In genomic region chr6:14743465-14744211, GRCh38 we compare ENCODE assay signal across 1 cellular context.
TF ChIP-seq lines count a peak whose summit lies in the region.

No MANE protein-coding gene starts in this region.

TF ChIP-seq in K562, 482 proteins besides CTCF, POLR2A, EP300 and RAD21 (continued from another document and continues in another):
- TF ChIP-seq, protein P1, sequence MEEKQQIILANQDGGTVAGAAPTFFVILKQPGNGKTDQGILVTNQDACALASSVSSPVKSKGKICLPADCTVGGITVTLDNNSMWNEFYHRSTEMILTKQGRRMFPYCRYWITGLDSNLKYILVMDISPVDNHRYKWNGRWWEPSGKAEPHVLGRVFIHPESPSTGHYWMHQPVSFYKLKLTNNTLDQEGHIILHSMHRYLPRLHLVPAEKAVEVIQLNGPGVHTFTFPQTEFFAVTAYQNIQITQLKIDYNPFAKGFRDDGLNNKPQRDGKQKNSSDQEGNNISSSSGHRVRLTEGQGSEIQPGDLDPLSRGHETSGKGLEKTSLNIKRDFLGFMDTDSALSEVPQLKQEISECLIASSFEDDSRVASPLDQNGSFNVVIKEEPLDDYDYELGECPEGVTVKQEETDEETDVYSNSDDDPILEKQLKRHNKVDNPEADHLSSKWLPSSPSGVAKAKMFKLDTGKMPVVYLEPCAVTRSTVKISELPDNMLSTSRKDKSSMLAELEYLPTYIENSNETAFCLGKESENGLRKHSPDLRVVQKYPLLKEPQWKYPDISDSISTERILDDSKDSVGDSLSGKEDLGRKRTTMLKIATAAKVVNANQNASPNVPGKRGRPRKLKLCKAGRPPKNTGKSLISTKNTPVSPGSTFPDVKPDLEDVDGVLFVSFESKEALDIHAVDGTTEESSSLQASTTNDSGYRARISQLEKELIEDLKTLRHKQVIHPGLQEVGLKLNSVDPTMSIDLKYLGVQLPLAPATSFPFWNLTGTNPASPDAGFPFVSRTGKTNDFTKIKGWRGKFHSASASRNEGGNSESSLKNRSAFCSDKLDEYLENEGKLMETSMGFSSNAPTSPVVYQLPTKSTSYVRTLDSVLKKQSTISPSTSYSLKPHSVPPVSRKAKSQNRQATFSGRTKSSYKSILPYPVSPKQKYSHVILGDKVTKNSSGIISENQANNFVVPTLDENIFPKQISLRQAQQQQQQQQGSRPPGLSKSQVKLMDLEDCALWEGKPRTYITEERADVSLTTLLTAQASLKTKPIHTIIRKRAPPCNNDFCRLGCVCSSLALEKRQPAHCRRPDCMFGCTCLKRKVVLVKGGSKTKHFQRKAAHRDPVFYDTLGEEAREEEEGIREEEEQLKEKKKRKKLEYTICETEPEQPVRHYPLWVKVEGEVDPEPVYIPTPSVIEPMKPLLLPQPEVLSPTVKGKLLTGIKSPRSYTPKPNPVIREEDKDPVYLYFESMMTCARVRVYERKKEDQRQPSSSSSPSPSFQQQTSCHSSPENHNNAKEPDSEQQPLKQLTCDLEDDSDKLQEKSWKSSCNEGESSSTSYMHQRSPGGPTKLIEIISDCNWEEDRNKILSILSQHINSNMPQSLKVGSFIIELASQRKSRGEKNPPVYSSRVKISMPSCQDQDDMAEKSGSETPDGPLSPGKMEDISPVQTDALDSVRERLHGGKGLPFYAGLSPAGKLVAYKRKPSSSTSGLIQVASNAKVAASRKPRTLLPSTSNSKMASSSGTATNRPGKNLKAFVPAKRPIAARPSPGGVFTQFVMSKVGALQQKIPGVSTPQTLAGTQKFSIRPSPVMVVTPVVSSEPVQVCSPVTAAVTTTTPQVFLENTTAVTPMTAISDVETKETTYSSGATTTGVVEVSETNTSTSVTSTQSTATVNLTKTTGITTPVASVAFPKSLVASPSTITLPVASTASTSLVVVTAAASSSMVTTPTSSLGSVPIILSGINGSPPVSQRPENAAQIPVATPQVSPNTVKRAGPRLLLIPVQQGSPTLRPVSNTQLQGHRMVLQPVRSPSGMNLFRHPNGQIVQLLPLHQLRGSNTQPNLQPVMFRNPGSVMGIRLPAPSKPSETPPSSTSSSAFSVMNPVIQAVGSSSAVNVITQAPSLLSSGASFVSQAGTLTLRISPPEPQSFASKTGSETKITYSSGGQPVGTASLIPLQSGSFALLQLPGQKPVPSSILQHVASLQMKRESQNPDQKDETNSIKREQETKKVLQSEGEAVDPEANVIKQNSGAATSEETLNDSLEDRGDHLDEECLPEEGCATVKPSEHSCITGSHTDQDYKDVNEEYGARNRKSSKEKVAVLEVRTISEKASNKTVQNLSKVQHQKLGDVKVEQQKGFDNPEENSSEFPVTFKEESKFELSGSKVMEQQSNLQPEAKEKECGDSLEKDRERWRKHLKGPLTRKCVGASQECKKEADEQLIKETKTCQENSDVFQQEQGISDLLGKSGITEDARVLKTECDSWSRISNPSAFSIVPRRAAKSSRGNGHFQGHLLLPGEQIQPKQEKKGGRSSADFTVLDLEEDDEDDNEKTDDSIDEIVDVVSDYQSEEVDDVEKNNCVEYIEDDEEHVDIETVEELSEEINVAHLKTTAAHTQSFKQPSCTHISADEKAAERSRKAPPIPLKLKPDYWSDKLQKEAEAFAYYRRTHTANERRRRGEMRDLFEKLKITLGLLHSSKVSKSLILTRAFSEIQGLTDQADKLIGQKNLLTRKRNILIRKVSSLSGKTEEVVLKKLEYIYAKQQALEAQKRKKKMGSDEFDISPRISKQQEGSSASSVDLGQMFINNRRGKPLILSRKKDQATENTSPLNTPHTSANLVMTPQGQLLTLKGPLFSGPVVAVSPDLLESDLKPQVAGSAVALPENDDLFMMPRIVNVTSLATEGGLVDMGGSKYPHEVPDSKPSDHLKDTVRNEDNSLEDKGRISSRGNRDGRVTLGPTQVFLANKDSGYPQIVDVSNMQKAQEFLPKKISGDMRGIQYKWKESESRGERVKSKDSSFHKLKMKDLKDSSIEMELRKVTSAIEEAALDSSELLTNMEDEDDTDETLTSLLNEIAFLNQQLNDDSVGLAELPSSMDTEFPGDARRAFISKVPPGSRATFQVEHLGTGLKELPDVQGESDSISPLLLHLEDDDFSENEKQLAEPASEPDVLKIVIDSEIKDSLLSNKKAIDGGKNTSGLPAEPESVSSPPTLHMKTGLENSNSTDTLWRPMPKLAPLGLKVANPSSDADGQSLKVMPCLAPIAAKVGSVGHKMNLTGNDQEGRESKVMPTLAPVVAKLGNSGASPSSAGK (IDR thresholded peaks at IDR 0.05), result 0 out of 2 replicates have a peak, but pooled peaks have one; percentile 96
- TF ChIP-seq FOXJ3 (CRISPR knock-in tag; IDR thresholded peaks at IDR 0.05), result no peak
- 0 out of 2 replicates have a peak, but pooled peaks have one; percentile 40 for TF ChIP-seq HDAC2 (IDR thresholded peaks at IDR 0.05)
- TF ChIP-seq ZNF408 (CRISPR knock-in tag; IDR thresholded peaks at IDR 0.05; ENCODE audit: low read depth), result no peak
- no peak for TF ChIP-seq TBP (optimal IDR thresholded peaks at IDR 0.05; ENCODE audit: low read depth, low read length)
- TF ChIP-seq TAF1 (IDR thresholded peaks at IDR 0.05; ENCODE audit: control insufficient read depth, extremely low read depth, insufficient read depth, low read length, severe bottlenecking), result no peak
- no peak for TF ChIP-seq E2F4 (CRISPR knock-in tag; IDR thresholded peaks at IDR 0.05; ENCODE audit: low read depth)
- TF ChIP-seq ZNF347 (CRISPR knock-in tag; IDR thresholded peaks at IDR 0.05; ENCODE audit: low read depth), result no peak
- peak; percentile 56 for TF ChIP-seq CXXC5 (CRISPR knock-in tag; IDR thresholded peaks at IDR 0.05)
- no peak for TF ChIP-seq ZNF41 (CRISPR knock-in tag; conservative IDR thresholded peaks at IDR 0.05)
- TF ChIP-seq CC2D1A (IDR thresholded peaks at IDR 0.05), result peak; percentile 42; the same call in 1 of the 2 replicates
- TF ChIP-seq HDAC8 (tag; IDR thresholded peaks at IDR 0.05), result no peak
- TF ChIP-seq HINFP (tag; conservative IDR thresholded peaks at IDR 0.05; ENCODE audit: low read depth), result no peak
- TF ChIP-seq CAMTA2 (CRISPR knock-in tag; conservative IDR thresholded peaks at IDR 0.05), result no peak
- no peak for TF ChIP-seq ZNF277 (CRISPR knock-in tag; IDR thresholded peaks at IDR 0.05; ENCODE audit: borderline replicate concordance)
- TF ChIP-seq, protein P2, sequence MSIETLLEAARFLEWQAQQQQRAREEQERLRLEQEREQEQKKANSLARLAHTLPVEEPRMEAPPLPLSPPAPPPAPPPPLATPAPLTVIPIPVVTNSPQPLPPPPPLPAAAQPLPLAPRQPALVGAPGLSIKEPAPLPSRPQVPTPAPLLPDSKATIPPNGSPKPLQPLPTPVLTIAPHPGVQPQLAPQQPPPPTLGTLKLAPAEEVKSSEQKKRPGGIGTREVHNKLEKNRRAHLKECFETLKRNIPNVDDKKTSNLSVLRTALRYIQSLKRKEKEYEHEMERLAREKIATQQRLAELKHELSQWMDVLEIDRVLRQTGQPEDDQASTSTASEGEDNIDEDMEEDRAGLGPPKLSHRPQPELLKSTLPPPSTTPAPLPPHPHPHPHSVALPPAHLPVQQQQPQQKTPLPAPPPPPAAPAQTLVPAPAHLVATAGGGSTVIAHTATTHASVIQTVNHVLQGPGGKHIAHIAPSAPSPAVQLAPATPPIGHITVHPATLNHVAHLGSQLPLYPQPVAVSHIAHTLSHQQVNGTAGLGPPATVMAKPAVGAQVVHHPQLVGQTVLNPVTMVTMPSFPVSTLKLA (conservative IDR thresholded peaks at IDR 0.05), result peak; percentile 40 to 68; a peak in 1 of 4 replicates
- TF ChIP-seq ZNF695 (CRISPR knock-in tag; IDR thresholded peaks at IDR 0.05), result no peak
- TF ChIP-seq, protein P3, sequence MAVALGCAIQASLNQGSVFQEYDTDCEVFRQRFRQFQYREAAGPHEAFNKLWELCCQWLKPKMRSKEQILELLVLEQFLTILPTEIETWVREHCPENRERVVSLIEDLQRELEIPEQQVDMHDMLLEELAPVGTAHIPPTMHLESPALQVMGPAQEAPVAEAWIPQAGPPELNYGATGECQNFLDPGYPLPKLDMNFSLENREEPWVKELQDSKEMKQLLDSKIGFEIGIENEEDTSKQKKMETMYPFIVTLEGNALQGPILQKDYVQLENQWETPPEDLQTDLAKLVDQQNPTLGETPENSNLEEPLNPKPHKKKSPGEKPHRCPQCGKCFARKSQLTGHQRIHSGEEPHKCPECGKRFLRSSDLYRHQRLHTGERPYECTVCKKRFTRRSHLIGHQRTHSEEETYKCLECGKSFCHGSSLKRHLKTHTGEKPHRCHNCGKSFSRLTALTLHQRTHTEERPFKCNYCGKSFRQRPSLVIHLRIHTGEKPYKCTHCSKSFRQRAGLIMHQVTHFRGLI (CRISPR knock-in tag; IDR thresholded peaks at IDR 0.05), result no peak
- TF ChIP-seq NR4A1 (CRISPR knock-in tag; IDR thresholded peaks at IDR 0.05), result no peak
- no peak for TF ChIP-seq NR4A1 (tag; IDR thresholded peaks at IDR 0.05)
- TF ChIP-seq CHCHD3 (CRISPR knock-in tag; IDR thresholded peaks at IDR 0.05), result no peak
- TF ChIP-seq, protein P4, sequence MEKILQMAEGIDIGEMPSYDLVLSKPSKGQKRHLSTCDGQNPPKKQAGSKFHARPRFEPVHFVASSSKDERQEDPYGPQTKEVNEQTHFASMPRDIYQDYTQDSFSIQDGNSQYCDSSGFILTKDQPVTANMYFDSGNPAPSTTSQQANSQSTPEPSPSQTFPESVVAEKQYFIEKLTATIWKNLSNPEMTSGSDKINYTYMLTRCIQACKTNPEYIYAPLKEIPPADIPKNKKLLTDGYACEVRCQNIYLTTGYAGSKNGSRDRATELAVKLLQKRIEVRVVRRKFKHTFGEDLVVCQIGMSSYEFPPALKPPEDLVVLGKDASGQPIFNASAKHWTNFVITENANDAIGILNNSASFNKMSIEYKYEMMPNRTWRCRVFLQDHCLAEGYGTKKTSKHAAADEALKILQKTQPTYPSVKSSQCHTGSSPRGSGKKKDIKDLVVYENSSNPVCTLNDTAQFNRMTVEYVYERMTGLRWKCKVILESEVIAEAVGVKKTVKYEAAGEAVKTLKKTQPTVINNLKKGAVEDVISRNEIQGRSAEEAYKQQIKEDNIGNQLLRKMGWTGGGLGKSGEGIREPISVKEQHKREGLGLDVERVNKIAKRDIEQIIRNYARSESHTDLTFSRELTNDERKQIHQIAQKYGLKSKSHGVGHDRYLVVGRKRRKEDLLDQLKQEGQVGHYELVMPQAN (IDR thresholded peaks at IDR 0.05; ENCODE audit: borderline replicate concordance), result no peak
- TF ChIP-seq TRIM24 (IDR thresholded peaks at IDR 0.05), result peak; percentile 60 to 81
- TF ChIP-seq ARNT (IDR thresholded peaks at IDR 0.05), result no peak
- no peak for TF ChIP-seq STAT5A (IDR thresholded peaks at IDR 0.05; ENCODE audit: borderline replicate concordance, low read length)
- TF ChIP-seq BRD9 (IDR thresholded peaks at IDR 0.05; ENCODE audit: low read depth, partially characterized antibody), result no peak
